In the genomic region with DNA sequence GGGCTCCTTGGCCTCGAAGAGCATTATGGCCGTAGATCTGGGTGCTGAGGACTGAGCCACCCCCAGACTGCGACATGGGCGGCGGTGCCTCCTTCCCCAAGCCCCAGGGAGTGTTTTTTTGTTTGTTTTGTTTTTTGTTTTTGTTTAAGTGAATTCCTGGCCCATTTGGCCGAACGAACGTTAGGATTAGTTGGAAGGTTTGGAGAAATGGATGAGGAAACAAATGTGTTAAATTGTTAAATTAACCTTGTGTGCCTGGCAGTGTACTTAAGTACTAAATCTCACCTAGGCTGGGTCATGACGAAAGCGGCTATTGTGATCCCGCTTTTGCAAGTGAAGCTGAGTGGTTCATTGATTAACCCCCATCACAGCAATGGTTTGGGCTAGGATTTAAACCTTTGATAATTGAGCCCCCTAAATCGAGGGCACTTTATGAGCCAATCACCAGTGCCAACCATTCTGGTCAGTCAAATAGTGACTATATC, we compare ENCODE assay signal across 8 cellular contexts. TPM values are rescaled to one million over a fixed set of nuclear protein-coding genes. Genes with fewer than 3 reads are reported as not detected.
DNase-seq lines count a peak whose midpoint lies in the region; ATAC-seq, FAIRE-seq and TF ChIP-seq lines count a peak whose summit lies in the region.

No MANE protein-coding gene starts in this region.

- H3K4me3 Mint-ChIP-seq in activated naive CD8-positive, alpha-beta T cell = peak overlapping the region; percentile 96

- H3K36me3 Mint-ChIP-seq in activated naive CD8-positive, alpha-beta T cell = no peaks in the 10 kb centered on the region

- WGBS in heart left ventricle, 4 donors = 24 to 34% (median 32%) methylated on average over 12 of the region's 12 CpGs
- WGBS in HepG2 (ENCODE audit: low lambda C conversion rate) = 7% methylated on average over 12 of the region's 12 CpGs
- WGBS in upper lobe of left lung, 2 donors = 31 to 37% methylated on average over 12 of the region's 12 CpGs

- no peak for TF ChIP-seq RAD21 in HepG2 (CRISPR knock-in tag; IDR thresholded peaks at IDR 0.05)

- H3K36me3 ChIP-seq in heart left ventricle (peaks cover 0 to 30% (median 22%) of the 10 kb centered on the region in 9 donors), HepG2 (replicated peaks in 1 of 2; ENCODE audit: control insufficient read depth in 1 of 2, insufficient read depth in 2 of 2, low read length in 2 of 2) (peaks cover 0 to 5% of the 10 kb centered on the region in 2 experiments; a peak in 1 of 5 replicates), upper lobe of left lung (peaks cover 0 to 20% (median under 1%) of the 10 kb centered on the region in 4 donors)

- H3K27ac Mint-ChIP-seq in activated naive CD8-positive, alpha-beta T cell = peak overlapping the region; percentile 84

- CTCF ChIA-PET in HepG2 (lab: Yijun Ruan, JAX; ENCODE audit: low intra/inter-chr PET ratio, low total read pairs) = no interaction called here

- peak overlapping the region; percentile 35 to 95 (median 72) for H3K4me3 ChIP-seq in heart left ventricle
- peak overlapping the region; percentile 63 to 88 (median 76) for H3K4me3 ChIP-seq in HepG2 (replicated peaks in 1 of 3; ENCODE audit: insufficient read depth in 1 of 3, low read depth in 2 of 3, low read length in 3 of 3)
- peak overlapping the region; percentile 57 to 73 (median 60) for H3K4me3 ChIP-seq in upper lobe of left lung

- ATAC-seq in heart left ventricle = no peak
- no peak for ATAC-seq in HepG2
- ATAC-seq in upper lobe of left lung (ENCODE audit: low FRiP score in 2 of 2) = no peak

- POLR2A ChIA-PET in HepG2 (lab: Yijun Ruan, JAX) = interaction anchor here (0.9 to 8.0 kb wide), 8 partner anchors 8 to 334 kb away, joined by 3 to 96 read pairs (median 4); partner anchors contain the start of genes HNRNPK, IDNK, KIF27 and RMI1

- TF ChIP-seq CTCF in heart left ventricle (IDR thresholded peaks at IDR 0.05) (no peak), HepG2 (CRISPR knock-in tag; IDR thresholded peaks at IDR 0.05) (no peak), upper lobe of left lung (IDR thresholded peaks at IDR 0.05) (no peak)

- no peak overlapping the region for H2AFZ ChIP-seq in HepG2 (ENCODE audit: low read length)

- H3K4me1 Mint-ChIP-seq in activated naive CD8-positive, alpha-beta T cell (ENCODE audit: low read depth) = peaks cover 20% of the 10 kb centered on the region

- no peaks in the 10 kb centered on the region for H4K20me1 ChIP-seq in HepG2 (ENCODE audit: insufficient read depth, low read length)

- H3K9me3 Mint-ChIP-seq in activated naive CD8-positive, alpha-beta T cell (ENCODE audit: low read depth) = no peaks in the 10 kb centered on the region

- H3K27me3 ChIP-seq in heart left ventricle (no peaks in the 10 kb centered on the region), HepG2 (ENCODE audit: control insufficient read depth in 1 of 2, insufficient read depth in 2 of 2, low read length in 2 of 2) (no peaks in the 10 kb centered on the region; a peak in 1 of 5 replicates), upper lobe of left lung (no peaks in the 10 kb centered on the region)

- no peaks in the 10 kb centered on the region for H3K9me3 ChIP-seq in heart left ventricle
- no peaks in the 10 kb centered on the region for H3K9me3 ChIP-seq in HepG2 (ENCODE audit: low read length)
- no peaks in the 10 kb centered on the region for H3K9me3 ChIP-seq in upper lobe of left lung

- H3K79me2 ChIP-seq in HepG2 (ENCODE audit: insufficient read depth, low read length) = peaks cover 17% of the 10 kb centered on the region

- intact Hi-C loops in heart left ventricle (cut with DNase I) = loop anchor here in 2 of 10 donors (5.0 to 10.0 kb wide), 3 partner anchors 188 to 218 kb away; no protein-coding TSS in a partner anchor
- intact Hi-C loops in cardiac septum (cut with DNase I) = loop anchor here (5.0 kb wide), 1 partner anchor 35 kb away; the partner anchor contains the start of gene KIF27
- intact Hi-C loops in HepG2 (cut with micrococcal nuclease; ENCODE audit: unreplicated experiment) = no loop called here

- DNase-seq in heart left ventricle = no peak
- DNase-seq in cardiac septum (ENCODE audit: low spot score) = no peak
- DNase-seq in HepG2 (ENCODE audit: low spot score) = no peak
- no peak for DNase-seq in upper lobe of left lung
- no peak for DNase-seq in NCI-H1694 (lab: John Stamatoyannopoulos, UW)
- no peak for DNase-seq in NCI-H526 treated with DMSO at 0.1 percent for 48 hours (lab: John Stamatoyannopoulos, UW)
- DNase-seq in SHP77 treated with DMSO at 0.1 percent for 48 hours (lab: John Stamatoyannopoulos, UW) = no peak

- H3K27ac ChIP-seq in heart left ventricle = peak overlapping the region; percentile 19 to 93 (median 82)
- H3K27ac ChIP-seq in HepG2 (ENCODE audit: extremely low read length, insufficient read depth, low read length) = peak overlapping the region; percentile 98
- H3K27ac ChIP-seq in upper lobe of left lung = peak overlapping the region; percentile 88 to 98 (median 91)

- TSS peak; percentile 91 for BruUV-seq in HepG2 (replicated peaks; lab: Mats Ljungman, UMichigan)

- FAIRE-seq in HepG2 (lab: Jason Lieb, UNC) = peak; percentile 52

- TF ChIP-seq EP300 in HepG2 (IDR thresholded peaks at IDR 0.05; ENCODE audit: low read depth in 2 of 2, low read length in 2 of 2) (no peak), HepG2 (CRISPR knock-in tag; IDR thresholded peaks at IDR 0.05; ENCODE audit: borderline replicate concordance) (no peak), upper lobe of left lung (IDR thresholded peaks at IDR 0.05) (no peak)

- H3K27me3 Mint-ChIP-seq in activated naive CD8-positive, alpha-beta T cell = no peaks in the 10 kb centered on the region

- H3K4me2 ChIP-seq in HepG2 (ENCODE audit: low read depth, low read length) = peak overlapping the region; percentile 90

- in situ Hi-C loops in HepG2 (cut with HindIII; ENCODE audit: extremely low pct_ligation_motif_present, low pct_unique_long_range_greater_than_20kb) = no loop called here

- H3K4me1 ChIP-seq in heart left ventricle = peaks cover 0 to 21% (median 11%) of the 10 kb centered on the region in 12 donors
- peaks cover 55% of the 10 kb centered on the region for H3K4me1 ChIP-seq in HepG2 (ENCODE audit: insufficient read depth, low read length)
- peaks cover 8 to 20% (median 13%) of the 10 kb centered on the region in 4 donors for H3K4me1 ChIP-seq in upper lobe of left lung

- peak overlapping the region; percentile 91 for H3K9ac ChIP-seq in HepG2 (ENCODE audit: insufficient read depth, low read depth, low read length)

- TF ChIP-seq POLR2A in heart left ventricle (IDR thresholded peaks at IDR 0.05) = no peak
- TF ChIP-seq POLR2A in HepG2 (IDR thresholded peaks at IDR 0.05; ENCODE audit: insufficient read depth in 1 of 2, low read depth in 2 of 2, low read length in 2 of 2) = no peak
- TF ChIP-seq POLR2A in upper lobe of left lung (IDR thresholded peaks at IDR 0.05) = no peak

RNA-seq across cellular contexts. Expression of gene HNRNPK, which starts 22.9 kb away (rescaled TPM):
- 100 to 1,000 TPM; 278 to 388 (median 322) TPM for total RNA-seq in heart left ventricle
- 100 to 1,000 TPM; 127 to 294 TPM for polyA plus RNA-seq in heart left ventricle
- 303 TPM for total RNA-seq in cardiac septum
- total RNA-seq in HepG2 (2016; rRNA removed; fragmentation: Illumina TruSeq; extraction: Trizol) = 712 and 973 TPM in 2 replicates
- 62.3 and 69.4 TPM in 2 replicates for total RNA-seq in HepG2 (2016; cell fraction: cytosol; rRNA removed; fragmentation: Illumina TruSeq; extraction: Trizol; ENCODE audit: low read depth)
- total RNA-seq in HepG2 (2016; cell fraction: insoluble cytoplasmic fraction; rRNA removed; fragmentation: Illumina TruSeq; extraction: Trizol) = 723 and 963 TPM in 2 replicates
- 132 and 145 TPM in 2 replicates for total RNA-seq in HepG2 (2016; cell fraction: membrane; rRNA removed; fragmentation: Illumina TruSeq; extraction: Trizol)
- total RNA-seq in HepG2 (2016; cell fraction: nucleus; rRNA removed; fragmentation: Illumina TruSeq; extraction: Trizol) = 484 and 493 TPM in 2 replicates
- polyA plus RNA-seq in HepG2 (2011; rRNA removed) = 315 and 321 TPM in 2 replicates
- polyA plus RNA-seq in HepG2 (2011; cell fraction: cytosol; rRNA removed) = 272 and 279 TPM in 2 replicates
- polyA plus RNA-seq in HepG2 (2011; cell fraction: nucleus; rRNA removed) = 264 TPM in 2 replicates
- 353 and 501 TPM in 2 replicates for polyA plus RNA-seq in HepG2 (2012)
- polyA plus RNA-seq in HepG2 (2016; cell fraction: cytosol; fragmentation: Illumina TruSeq; extraction: Trizol; ENCODE audit: low read depth) = 43.4 and 49.0 TPM in 2 replicates
- polyA plus RNA-seq in HepG2 (2016; cell fraction: insoluble cytoplasmic fraction; fragmentation: Illumina TruSeq; extraction: Trizol; ENCODE audit: low read depth) = 995 and 1,016 TPM in 2 replicates
- 81.3 and 94.1 TPM in 2 replicates for polyA plus RNA-seq in HepG2 (2016; cell fraction: membrane; fragmentation: Illumina TruSeq; extraction: Trizol; ENCODE audit: low read depth)
- polyA plus RNA-seq in HepG2 (2016; cell fraction: nucleus; fragmentation: Illumina TruSeq; extraction: Trizol; ENCODE audit: insufficient read depth, low read depth) = 534 and 576 TPM in 2 replicates
- polyA minus RNA-seq in HepG2 (2011; rRNA and poly(A)+ RNA removed; ENCODE audit: low replicate concordance) = 559 and 720 TPM in 2 replicates
- 342 and 349 TPM in 2 replicates for polyA minus RNA-seq in HepG2 (2011; cell fraction: cytosol; rRNA and poly(A)+ RNA removed)
- 822 and 855 TPM in 2 replicates for polyA minus RNA-seq in HepG2 (2011; cell fraction: nucleus; rRNA and poly(A)+ RNA removed)
- 100 to 1,000 TPM; 178 to 465 (median 359) TPM for total RNA-seq in upper lobe of left lung

RNA-seq across cellular contexts. Expression of gene RMI1, which starts 23.5 kb away (rescaled TPM):
- total RNA-seq in heart left ventricle (1 to 10 TPM; 2.4 to 9.9 (median 5.9) TPM), cardiac septum (3.9 TPM), HepG2 (2016; rRNA removed; fragmentation: Illumina TruSeq; extraction: Trizol) (3.7 and 18.4 TPM in 2 replicates), upper lobe of left lung (10 to 100 TPM in 1 of 6 donors, 1 to 10 TPM in 4, under 1 TPM in 1; 0.55 to 11.5 (median 5.8) TPM)
- polyA plus RNA-seq in heart left ventricle (1 to 10 TPM; 1.6 to 4.4 TPM), HepG2 (2011; rRNA removed) (0.54 and 0.61 TPM in 2 replicates)
- 2.3 and 2.4 TPM in 2 replicates for total RNA-seq in HepG2 (2016; cell fraction: cytosol; rRNA removed; fragmentation: Illumina TruSeq; extraction: Trizol; ENCODE audit: low read depth)
- 3.1 and 18.4 TPM in 2 replicates for total RNA-seq in HepG2 (2016; cell fraction: insoluble cytoplasmic fraction; rRNA removed; fragmentation: Illumina TruSeq; extraction: Trizol)
- total RNA-seq in HepG2 (2016; cell fraction: membrane; rRNA removed; fragmentation: Illumina TruSeq; extraction: Trizol) = 8.3 and 8.9 TPM in 2 replicates
- 9.6 and 9.7 TPM in 2 replicates for total RNA-seq in HepG2 (2016; cell fraction: nucleus; rRNA removed; fragmentation: Illumina TruSeq; extraction: Trizol)
- 0.40 and 0.74 TPM in 2 replicates for polyA plus RNA-seq in HepG2 (2011; cell fraction: cytosol; rRNA removed)
- 0.53 and 1.2 TPM in 2 replicates for polyA plus RNA-seq in HepG2 (2011; cell fraction: nucleus; rRNA removed)
- polyA plus RNA-seq in HepG2 (2012) = 3.8 and 7.3 TPM in 2 replicates
- 0.76 and 0.89 TPM in 2 replicates for polyA plus RNA-seq in HepG2 (2016; cell fraction: cytosol; fragmentation: Illumina TruSeq; extraction: Trizol; ENCODE audit: low read depth)
- polyA plus RNA-seq in HepG2 (2016; cell fraction: insoluble cytoplasmic fraction; fragmentation: Illumina TruSeq; extraction: Trizol; ENCODE audit: low read depth) = 20.1 and 21.4 TPM in 2 replicates
- 2.9 and 3.6 TPM in 2 replicates for polyA plus RNA-seq in HepG2 (2016; cell fraction: membrane; fragmentation: Illumina TruSeq; extraction: Trizol; ENCODE audit: low read depth)
- polyA plus RNA-seq in HepG2 (2016; cell fraction: nucleus; fragmentation: Illumina TruSeq; extraction: Trizol; ENCODE audit: insufficient read depth, low read depth) = 17.1 and 19.6 TPM in 2 replicates
- 0.64 and 3.2 TPM in 2 replicates for polyA minus RNA-seq in HepG2 (2011; rRNA and poly(A)+ RNA removed; ENCODE audit: low replicate concordance)
- polyA minus RNA-seq in HepG2 (2011; cell fraction: cytosol; rRNA and poly(A)+ RNA removed) = 4.8 and 5.1 TPM in 2 replicates
- 2.6 and 4.6 TPM in 2 replicates for polyA minus RNA-seq in HepG2 (2011; cell fraction: nucleus; rRNA and poly(A)+ RNA removed)

RNA-seq across cellular contexts. Expression of gene KIF27, which starts 35.8 kb away (rescaled TPM):
- total RNA-seq in heart left ventricle = 1 to 10 TPM; 2.5 to 4.2 (median 3.2) TPM
- under 1 TPM; 0.53 to 0.62 TPM for polyA plus RNA-seq in heart left ventricle
- 3.0 TPM for total RNA-seq in cardiac septum
- total RNA-seq in HepG2 (2016; rRNA removed; fragmentation: Illumina TruSeq; extraction: Trizol) = 4.1 and 4.4 TPM in 2 replicates
- 4.0 and 4.8 TPM in 2 replicates for total RNA-seq in HepG2 (2016; cell fraction: cytosol; rRNA removed; fragmentation: Illumina TruSeq; extraction: Trizol; ENCODE audit: low read depth)
- 3.6 and 4.2 TPM in 2 replicates for total RNA-seq in HepG2 (2016; cell fraction: insoluble cytoplasmic fraction; rRNA removed; fragmentation: Illumina TruSeq; extraction: Trizol)
- 2.8 and 3.7 TPM in 2 replicates for total RNA-seq in HepG2 (2016; cell fraction: membrane; rRNA removed; fragmentation: Illumina TruSeq; extraction: Trizol)
- 7.8 and 8.8 TPM in 2 replicates for total RNA-seq in HepG2 (2016; cell fraction: nucleus; rRNA removed; fragmentation: Illumina TruSeq; extraction: Trizol)
- polyA plus RNA-seq in HepG2 (2011; rRNA removed) = 0.82 and 0.95 TPM in 2 replicates
- 0.21 and 0.27 TPM in 2 replicates for polyA plus RNA-seq in HepG2 (2011; cell fraction: cytosol; rRNA removed)
- polyA plus RNA-seq in HepG2 (2011; cell fraction: nucleus; rRNA removed) = 1.5 and 1.6 TPM in 2 replicates
- 2.0 and 2.3 TPM in 2 replicates for polyA plus RNA-seq in HepG2 (2012)
- polyA plus RNA-seq in HepG2 (2016; cell fraction: cytosol; fragmentation: Illumina TruSeq; extraction: Trizol; ENCODE audit: low read depth) = 0.24 and 0.35 TPM in 2 replicates
- polyA plus RNA-seq in HepG2 (2016; cell fraction: insoluble cytoplasmic fraction; fragmentation: Illumina TruSeq; extraction: Trizol; ENCODE audit: low read depth) = 1.5 and 1.6 TPM in 2 replicates
- polyA plus RNA-seq in HepG2 (2016; cell fraction: membrane; fragmentation: Illumina TruSeq; extraction: Trizol; ENCODE audit: low read depth) = 0.36 and 0.80 TPM in 2 replicates
- 5.2 and 6.8 TPM in 2 replicates for polyA plus RNA-seq in HepG2 (2016; cell fraction: nucleus; fragmentation: Illumina TruSeq; extraction: Trizol; ENCODE audit: insufficient read depth, low read depth)
- 0.38 and 0.87 TPM in 2 replicates for polyA minus RNA-seq in HepG2 (2011; rRNA and poly(A)+ RNA removed; ENCODE audit: low replicate concordance)
- polyA minus RNA-seq in HepG2 (2011; cell fraction: cytosol; rRNA and poly(A)+ RNA removed) = 1.6 and 2.3 TPM in 2 replicates
- 10.7 and 12.3 TPM in 2 replicates for polyA minus RNA-seq in HepG2 (2011; cell fraction: nucleus; rRNA and poly(A)+ RNA removed)
- total RNA-seq in upper lobe of left lung = 10 to 100 TPM in 2 of 6 donors, 1 to 10 TPM in 4; 5.3 to 32.5 (median 6.7) TPM
